Comparison of ENCODE assay signal across 28 cellular contexts in genomic region chr9:92435263-92435662, GRCh38.
"Had no signal": no experiment of that assay in that cellular context is flagged by ENCODE, and none has a peak within 500 bp of the region (broad histone marks: within the 10 kb centered on the region; RNA-seq: fewer than 3 reads in every experiment).

No MANE protein-coding gene starts in this region.

- H3K4me1 ChIP-seq: adrenal gland, body of pancreas, breast epithelium had no signal

- DNase-seq: activated effector memory CD4-positive, alpha-beta T cell treated with anti-CD3 and anti-CD28 coated beads, Interleukin-2, amount 50 U/mL, for 16 hours; activated effector memory CD4-positive, alpha-beta T cell treated with Interleukin-2 at 50 U/mL for 16 hours; activated gamma-delta T cell; activated gamma-delta T cell treated with Interleukin-2 at 50 U/mL for 16 hours; activated naive CD4-positive, alpha-beta T cell; activated naive CD4-positive, alpha-beta T cell treated with anti-CD3 and anti-CD28 coated beads for 36 hours; activated naive CD4-positive, alpha-beta T cell treated with anti-CD3 and anti-CD28 coated beads, Interleukin-2, amount 10 ng/mL, durations not matched to agents 7 days and 5 days; activated naive CD4-positive, alpha-beta T cell treated with anti-CD3 and anti-CD28 coated beads, Interleukin-2, amount 50 U/mL, for 16 hours; activated naive CD4-positive, alpha-beta T cell treated with Interleukin-2 at 50 U/mL for 16 hours; activated naive CD8-positive, alpha-beta T cell treated with anti-CD3 and anti-CD28 coated beads for 36 hours; activated naive CD8-positive, alpha-beta T cell treated with anti-CD3 and anti-CD28 coated beads, Interleukin-2, amount 10 ng/mL, durations not matched to agents 7 days and 5 days; activated naive CD8-positive, alpha-beta T cell treated with anti-CD3 and anti-CD28 coated beads, Interleukin-2, amount 50 U/mL, for 24 hours; activated T-cell treated with anti-CD3 and anti-CD28 coated beads, Interleukin-2, amount 50 U/mL, for 4 hours; activated T-cell treated with anti-CD3 and anti-CD28 coated beads, Interleukin-2, amount 50 U/mL, for 48 hours; activated T-cell treated with anti-CD3 and anti-CD28 coated beads, Interleukin-2, amount 50 U/mL, for 72 hours; adrenal gland; amniotic stem cell; amygdala; anterior cingulate cortex; aorta; body of pancreas; brain microvascular endothelial cell; caudate nucleus; central memory CD4-positive, alpha-beta T cell; cerebellar nuclear complex had no signal

- H3K36me3 ChIP-seq: adrenal gland, ascending aorta, brain microvascular endothelial cell, breast epithelium, cardiac muscle cell had no signal

- H3K9me3 ChIP-seq: adrenal gland, ascending aorta, body of pancreas, breast epithelium had no signal

- H3K4me3 ChIP-seq: adrenal gland, ascending aorta, body of pancreas, breast epithelium, cardiac muscle cell had no signal

- H3K27ac ChIP-seq: adrenal gland, ascending aorta, body of pancreas, brain microvascular endothelial cell, breast epithelium, cardiac muscle cell had no signal
